ENCODE assay signal across 8 cellular contexts in genomic region chr3:14452676-14453367, GRCh38. TPM values are rescaled to one million over a fixed set of nuclear protein-coding genes. Genes with fewer than 3 reads are reported as not detected.
DNase-seq lines count a peak whose midpoint lies in the region; ATAC-seq, FAIRE-seq and TF ChIP-seq lines count a peak whose summit lies in the region.

No MANE protein-coding gene starts in this region.

- no peak overlapping the region for H2AFZ ChIP-seq in endothelial cell of umbilical vein (ENCODE audit: low read depth, low read length)

- H3K4me3 ChIP-seq in BJ (ENCODE audit: low read depth, low read length) = no peak overlapping the region
- H3K4me3 ChIP-seq in endothelial cell of umbilical vein (replicated peaks in 1 of 3; ENCODE audit: insufficient read depth in 1 of 3, low read depth in 1 of 3, low read length in 3 of 3) = no peak overlapping the region
- no peak overlapping the region for H3K4me3 ChIP-seq in mucosa of rectum (ENCODE audit: low read length in 2 of 2)
- no peak overlapping the region for H3K4me3 ChIP-seq in uterus

- dilution Hi-C loops in endothelial cell of umbilical vein (cut with MboI; ENCODE audit: extremely low pct_ligation_motif_present, low sequenced_read_pairs) = no loop called here

- H3K36me3 ChIP-seq in BJ (ENCODE audit: control insufficient read depth, insufficient read depth, low read length) (peaks cover 54% of the 10 kb centered on the region), endothelial cell of umbilical vein (ENCODE audit: control insufficient read depth in 2 of 2, extremely low read depth in 1 of 2, insufficient read depth in 2 of 2, low read length in 2 of 2) (peaks cover under 1 to 6% of the 10 kb centered on the region in 2 experiments), mucosa of rectum (ENCODE audit: control insufficient read depth in 2 of 2, insufficient read depth in 2 of 2, low read length in 2 of 2) (peaks cover 2 to 18% of the 10 kb centered on the region in 2 donors), uterus (no peaks in the 10 kb centered on the region)

- POLR2A ChIA-PET in BJ (lab: Charles Lee) = interaction anchor here (0.6 to 1.9 kb wide), 3 partner anchors 37 to 257 kb away, joined by 3 to 4 read pairs (median 3); no protein-coding TSS in a partner anchor
- POLR2A ChIA-PET in endothelial cell of umbilical vein (lab: Charles Lee) = interaction anchor here (1.2 to 2.2 kb wide), 3 partner anchors 9 to 17 kb away, joined by 3 to 20 read pairs (median 5); no protein-coding TSS in a partner anchor

- no peaks in the 10 kb centered on the region for H3K27me3 ChIP-seq in BJ (ENCODE audit: control insufficient read depth, insufficient read depth, low read length)
- no peaks in the 10 kb centered on the region for H3K27me3 ChIP-seq in endothelial cell of umbilical vein (ENCODE audit: control insufficient read depth in 2 of 2, insufficient read depth in 2 of 2, low read length in 2 of 2)
- H3K27me3 ChIP-seq in mucosa of rectum (ENCODE audit: control insufficient read depth in 2 of 2, insufficient read depth in 2 of 2, low read length in 2 of 2) = no peaks in the 10 kb centered on the region
- H3K27me3 ChIP-seq in uterus = no peaks in the 10 kb centered on the region

- no peaks in the 10 kb centered on the region for H4K20me1 ChIP-seq in endothelial cell of umbilical vein (replicated peaks; ENCODE audit: control insufficient read depth, extremely low read depth, insufficient read depth, low read length)

- ATAC-seq in HG02970 (IDR thresholded peaks at IDR 0.05; ENCODE audit: low FRiP score, unreplicated experiment) = no peak

- intact Hi-C loops in endothelial cell of umbilical vein (cut with micrococcal nuclease) = loop anchor here (1.0 to 5.0 kb wide), 6 partner anchors 7 to 311 kb away; partner anchors contain the start of gene SLC6A6
- intact Hi-C loops in uterus (cut with DNase I; ENCODE audit: low total_unique reads) = no loop called here

- DNase-seq in BJ (ENCODE audit: low read depth) (peak; percentile 98), NCI-H226 (peak; percentile 40), endothelial cell of umbilical vein (ENCODE audit: low read depth, low spot score) (peak; percentile 100), uterus (peak; percentile 96 to 98), RKO (ENCODE audit: low spot score) (no peak), CD1c-positive myeloid dendritic cell (ENCODE audit: extremely low spot score) (no peak)

- TF ChIP-seq POLR2A in endothelial cell of umbilical vein (IDR thresholded peaks at IDR 0.05; ENCODE audit: low read depth, low read length) = no peak
- no peak for TF ChIP-seq POLR2A in uterus (IDR thresholded peaks at IDR 0.05)

- CTCF ChIA-PET in BJ (lab: Yijun Ruan, JAX) (interaction anchor here (0.7 to 2.3 kb wide), 9 partner anchors 9 to 251 kb away, joined by 3 to 11 read pairs (median 5); no protein-coding TSS in a partner anchor), endothelial cell of umbilical vein (lab: Charles Lee) (interaction anchor here (0.8 to 4.0 kb wide), 10 partner anchors 8 to 556 kb away, joined by 3 to 34 read pairs (median 5); partner anchors contain the start of gene SLC6A6)

- H3K9me1 ChIP-seq in endothelial cell of umbilical vein (replicated peaks; ENCODE audit: control insufficient read depth, extremely low read depth, insufficient read depth, low read length) = no peaks in the 10 kb centered on the region

- H3K79me2 ChIP-seq in endothelial cell of umbilical vein (ENCODE audit: control insufficient read depth, insufficient read depth, low read length) = no peaks in the 10 kb centered on the region

- H3K27ac ChIP-seq in endothelial cell of umbilical vein (ENCODE audit: insufficient read depth, low read depth, low read length) = peak overlapping the region; percentile 89
- H3K27ac ChIP-seq in mucosa of rectum (ENCODE audit: low read depth in 2 of 2, low read length in 2 of 2) = peak overlapping the region; percentile 66 to 82
- H3K27ac ChIP-seq in uterus = peak overlapping the region; percentile 78 to 90

- peak overlapping the region; percentile 35 for H3K4me2 ChIP-seq in endothelial cell of umbilical vein (ENCODE audit: insufficient read depth, low read length)

- H3K4me1 ChIP-seq in endothelial cell of umbilical vein (ENCODE audit: control insufficient read depth, extremely low read depth, insufficient read depth, low read length) (peaks cover 25% of the 10 kb centered on the region), mucosa of rectum (ENCODE audit: control insufficient read depth in 2 of 2, insufficient read depth in 2 of 2, low read length in 2 of 2) (peaks cover 12 to 26% of the 10 kb centered on the region in 2 donors), uterus (peaks cover 8 to 13% of the 10 kb centered on the region in 2 donors)

- FAIRE-seq in endothelial cell of umbilical vein (lab: Jason Lieb, UNC) = peak; percentile 99

- BruUV-seq in endothelial cell of umbilical vein (replicated peaks; lab: Mats Ljungman, UMichigan) = no TSS peak

- peak; percentile 36 for TF ChIP-seq CTCF in BJ (IDR thresholded peaks at IDR 0.05; ENCODE audit: insufficient read depth, low read depth, low read length)
- TF ChIP-seq CTCF in endothelial cell of umbilical vein (IDR thresholded peaks at IDR 0.05; ENCODE audit: extremely low read depth in 1 of 2, insufficient read depth in 1 of 2, low read depth in 1 of 2, low read length in 2 of 2) = peak in 1 of 2 donors; percentile 7
- TF ChIP-seq CTCF in uterus (IDR thresholded peaks at IDR 0.05) = peak in 3 of 4 experiments; percentile 11 to 48 (median 15)

- H3K9me3 ChIP-seq in endothelial cell of umbilical vein (replicated peaks; ENCODE audit: control insufficient read depth, insufficient read depth, low read length) (no peaks in the 10 kb centered on the region), mucosa of rectum (ENCODE audit: control insufficient read depth in 2 of 2, low read length in 2 of 2) (no peaks in the 10 kb centered on the region), uterus (no peaks in the 10 kb centered on the region)

- peak overlapping the region; percentile 67 for H3K9ac ChIP-seq in endothelial cell of umbilical vein (replicated peaks; ENCODE audit: extremely low read depth, insufficient read depth, low read length)
- H3K9ac ChIP-seq in mucosa of rectum (ENCODE audit: low read depth in 1 of 2, low read length in 2 of 2) = no peak overlapping the region

TF ChIP-seq in endothelial cell of umbilical vein, 7 proteins besides CTCF, POLR2A, EP300 and RAD21:
- TF ChIP-seq POLR2AphosphoS5 (IDR thresholded peaks at IDR 0.05; ENCODE audit: insufficient read depth, low read depth, low read length) = peak; percentile 78
- TF ChIP-seq MYC (IDR thresholded peaks at IDR 0.05; ENCODE audit: low read depth, low read length) = no peak
- TF ChIP-seq MAX (IDR thresholded peaks at IDR 0.05; ENCODE audit: insufficient read depth, insufficient read length) = no peak
- TF ChIP-seq EZH2 (IDR thresholded peaks at IDR 0.05; ENCODE audit: borderline replicate concordance, low read depth, low read length, severe bottlenecking) = no peak
- TF ChIP-seq FOS (IDR thresholded peaks at IDR 0.05; ENCODE audit: borderline replicate concordance, insufficient read depth, low read length) = peak; percentile 80
- peak; percentile 45 for TF ChIP-seq GATA2 (IDR thresholded peaks at IDR 0.05; ENCODE audit: insufficient read depth, insufficient read length, low read depth, low read length)
- peak; percentile 37 for TF ChIP-seq JUN (IDR thresholded peaks at IDR 0.05; ENCODE audit: borderline replicate concordance, insufficient read depth, insufficient read length, low read depth)

RNA-seq across cellular contexts. Expression of gene SLC6A6, which starts 50.4 kb away (rescaled TPM):
- 61.6 and 114 TPM in 2 replicates for polyA plus RNA-seq in BJ (2011; rRNA removed)
- 67.9 and 110 TPM in 2 replicates for polyA minus RNA-seq in BJ (2011; rRNA and poly(A)+ RNA removed)
- total RNA-seq in endothelial cell of umbilical vein = 33.8 and 38.0 TPM in 2 replicates
- polyA plus RNA-seq in endothelial cell of umbilical vein = 24.8 and 25.7 TPM in 2 replicates
- 16.9 and 19.1 TPM in 2 replicates for polyA plus RNA-seq in endothelial cell of umbilical vein (2011; cell fraction: cytosol; rRNA removed)
- 51.5 and 59.3 TPM in 2 replicates for polyA plus RNA-seq in endothelial cell of umbilical vein (2011; cell fraction: nucleus; rRNA removed)
- polyA plus RNA-seq in endothelial cell of umbilical vein (2012) = 13.7 and 19.6 TPM in 2 replicates
- polyA minus RNA-seq in endothelial cell of umbilical vein = 75.0 and 82.1 TPM in 2 replicates
- polyA minus RNA-seq in endothelial cell of umbilical vein (2011; cell fraction: cytosol; rRNA and poly(A)+ RNA removed) = 12.4 TPM
- 47.6 and 56.2 TPM in 2 replicates for polyA minus RNA-seq in endothelial cell of umbilical vein (2011; cell fraction: nucleus; rRNA and poly(A)+ RNA removed)
- total RNA-seq in uterus = 10 to 100 TPM; 15.9 to 37.5 (median 18.0) TPM

Comparison
In these comparisons a context has a peak if more than half of its experiments do, and no peak if none do; other contexts are left out.
1. DNase-seq: peak in BJ (single experiment), NCI-H226 (single experiment), endothelial cell of umbilical vein (single experiment) and uterus (2 of 2); none in RKO (single experiment) and CD1c-positive myeloid dendritic cell (single experiment).
2. Peak in every context shown above with its lines, with median percentiles within 50 percentile points of each other: H3K27ac ChIP-seq.